ENCODE assay signal across 1 cellular context in the genomic region with DNA sequence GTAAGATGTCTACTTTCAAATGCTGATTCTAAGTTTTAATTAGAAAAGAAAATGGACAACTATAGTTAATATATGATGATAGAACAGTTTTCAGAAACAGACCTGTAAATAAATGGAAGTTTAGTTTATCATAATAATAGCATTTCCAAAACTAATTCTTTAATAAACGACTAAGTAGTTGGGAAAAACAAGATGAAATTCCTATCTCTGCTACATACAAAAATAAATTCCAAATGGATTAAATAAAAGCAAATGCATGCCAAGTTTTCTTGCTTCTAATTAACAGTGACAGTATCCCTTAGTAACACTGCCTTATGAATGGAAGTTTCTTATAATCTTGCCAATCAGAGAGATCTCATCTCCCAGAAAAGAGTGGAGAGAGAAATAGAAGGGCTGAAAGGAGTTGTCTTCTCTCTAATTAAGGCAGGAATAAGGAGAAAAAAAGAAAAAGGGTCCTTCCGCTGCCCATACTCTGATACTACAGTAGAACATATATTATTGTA.
TF ChIP-seq lines count a peak whose summit lies in the region.

No MANE protein-coding gene starts in this region.

TF ChIP-seq in SK-N-SH, 30 proteins besides CTCF, POLR2A, EP300 and RAD21 (continued from another document):
- TF ChIP-seq, protein P1, sequence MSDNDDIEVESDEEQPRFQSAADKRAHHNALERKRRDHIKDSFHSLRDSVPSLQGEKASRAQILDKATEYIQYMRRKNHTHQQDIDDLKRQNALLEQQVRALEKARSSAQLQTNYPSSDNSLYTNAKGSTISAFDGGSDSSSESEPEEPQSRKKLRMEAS (IDR thresholded peaks at IDR 0.05; ENCODE audit: low read depth) = 0 out of 2 replicates have a peak, but pooled peaks have one; percentile 14
- TF ChIP-seq FOSL2 (IDR thresholded peaks at IDR 0.05; ENCODE audit: borderline replicate concordance, low read depth) (peak; percentile 34), POLR2AphosphoS5 (IDR thresholded peaks at IDR 0.05; ENCODE audit: low read depth, low read length) (peak; percentile 71; the same call in 1 of the 2 replicates), YY1 (IDR thresholded peaks at IDR 0.05; ENCODE audit: low read depth) (no peak), TEAD4 (IDR thresholded peaks at IDR 0.05; ENCODE audit: borderline replicate concordance, insufficient read depth) (peak; percentile 93)
